Comparison of ENCODE assay signal across 10 cellular contexts in genomic region chr6:44269921-44270525, GRCh38. TPM values are rescaled to one million over a fixed set of nuclear protein-coding genes. Genes with fewer than 3 reads are reported as not detected.
DNase-seq lines count a peak whose midpoint lies in the region; ATAC-seq and TF ChIP-seq lines count a peak whose summit lies in the region.
"Had no signal": no experiment of that assay in that cellular context is flagged by ENCODE, and none has a peak within 500 bp of the region (broad histone marks: within the 10 kb centered on the region; RNA-seq: fewer than 3 reads in every experiment).

Gene TMEM151B (plus strand): TSS chr6:44270450. CDS start chr6:44270743, 293 bp downstream.

- no peaks in the 10 kb centered on the region for H3K36me3 Mint-ChIP-seq in mesothelial cell of epicardium

- H3K27ac ChIP-seq in angular gyrus (ENCODE audit: low read depth, low read length) = peak within 1 kb of the TSS; percentile 77
- no peak within 1 kb of the TSS for H3K27ac ChIP-seq in colonic mucosa

- ATAC-seq in left cardiac atrium = no peak
- ATAC-seq in GM19463 (IDR thresholded peaks at IDR 0.05; ENCODE audit: unreplicated experiment) = no peak

- no peaks in the 10 kb centered on the region for H3K36me3 ChIP-seq in colonic mucosa

- no peak for TF ChIP-seq CTCF in mesothelial cell of epicardium (IDR thresholded peaks at IDR 0.05; ENCODE audit: unreplicated experiment)
- no peak for TF ChIP-seq CTCF in colonic mucosa (IDR thresholded peaks at IDR 0.05)

- H3K27me3 ChIP-seq in colonic mucosa = peaks cover 33% of the 10 kb centered on the region

- H3K4me3 ChIP-seq in colonic mucosa = no peak within 1 kb of the TSS

- peaks cover 66% of the 10 kb centered on the region for H3K27me3 Mint-ChIP-seq in mesothelial cell of epicardium (ENCODE audit: low read depth)

- H3K4me1 ChIP-seq in colonic mucosa = no peaks in the 10 kb centered on the region

- no peak within 1 kb of the TSS for H3K27ac Mint-ChIP-seq in mesothelial cell of epicardium

- H3K4me3 Mint-ChIP-seq in mesothelial cell of epicardium = peak within 1 kb of the TSS; percentile 70

- H3K9me3 ChIP-seq in colonic mucosa = no peaks in the 10 kb centered on the region

- no peak within 1 kb of the TSS for H3K9ac ChIP-seq in colonic mucosa (ENCODE audit: low read depth in 2 of 2, low read length in 2 of 2)

- H3K9me3 Mint-ChIP-seq in mesothelial cell of epicardium = no peaks in the 10 kb centered on the region

- DNase-seq in left cardiac atrium (peak; percentile 13), cardiac septum (ENCODE audit: low spot score) (no peak), mesothelial cell of epicardium (ENCODE audit: low spot score in 2 of 2, unreplicated experiment in 2 of 2) (no peak), DMS153 treated with DMSO at 0.1 percent for 48 hours (lab: John Stamatoyannopoulos, UW; ENCODE audit: unreplicated experiment) (no peak), colonic mucosa (no peak), NCI-H187 treated with DMSO at 0.1 percent for 48 hours (lab: John Stamatoyannopoulos, UW) (no peak)
- DNase-seq: NCI-H446 treated with DMSO at 0.1 percent for 48 hours had no signal

- peaks cover 5% of the 10 kb centered on the region for H3K4me1 Mint-ChIP-seq in mesothelial cell of epicardium

- intact Hi-C loops in left cardiac atrium (cut with DNase I) = loop anchor here (2.0 to 10.0 kb wide), 2 partner anchors 69 to 175 kb away; no protein-coding TSS in a partner anchor
- intact Hi-C loops in cardiac septum (cut with DNase I) = loop anchor here (2.0 to 5.0 kb wide), 2 partner anchors 42 to 69 kb away; partner anchors contain the start of gene AARS2
- intact Hi-C loops in colonic mucosa (cut with DNase I) = loop anchor here (2.0 kb wide), 2 partner anchors 35 to 69 kb away; no protein-coding TSS in a partner anchor

RNA-seq across cellular contexts. Expression of gene TMEM151B, which starts in this region (rescaled TPM):
- total RNA-seq in left cardiac atrium (under 1 TPM in 1 of 2 donors, not detected in 1; 0.05 TPM), cardiac septum (0.08 TPM), mesothelial cell of epicardium (0.45 to 0.80 TPM (median 0.56 TPM) in 3 replicates), colonic mucosa (under 1 TPM; 0.12 to 0.19 TPM)
- total RNA-seq: liver had no signal

Comparison
In these comparisons a context has a peak if more than half of its experiments do, and no peak if none do; other contexts are left out.
1. Peak in DNase-seq in left cardiac atrium; RNA of the gene not detected or under 1 TPM.